ENCODE assay signal across 8 cellular contexts in genomic region chr7:130356760-130357611, GRCh38. TPM values are rescaled to one million over a fixed set of nuclear protein-coding genes. Genes with fewer than 3 reads are reported as not detected.
DNase-seq lines count a peak whose midpoint lies in the region; TF ChIP-seq lines count a peak whose summit lies in the region.

No MANE protein-coding gene starts in this region.

- H3K27ac Mint-ChIP-seq in activated T-helper 1 cell treated with anti-CD3 and anti-CD28 coated beads, Interleukin-12 subunit alpha, Interleukin-12 subunit beta, Interleukin-2, Interleukin-4 antibody, amounts not matched to agents 30 ng/mL and 10 ng/mL and 1 ng/mL, durations not matched to agents 14 hours and 24 hours and 36 hours: no peak overlapping the region

- peaks cover 4% of the 10 kb centered on the region for H3K27me3 Mint-ChIP-seq in activated T-helper 1 cell treated with anti-CD3 and anti-CD28 coated beads, Interleukin-12 subunit alpha, Interleukin-12 subunit beta, Interleukin-2, Interleukin-4 antibody, amounts not matched to agents 30 ng/mL and 10 ng/mL and 1 ng/mL, durations not matched to agents 14 hours and 24 hours and 36 hours (ENCODE audit: insufficient read depth)

- TF ChIP-seq POLR2A in prostate gland (IDR thresholded peaks at IDR 0.05): no peak

- no peaks in the 10 kb centered on the region for H3K4me1 Mint-ChIP-seq in activated T-helper 1 cell treated with anti-CD3 and anti-CD28 coated beads, Interleukin-12 subunit alpha, Interleukin-12 subunit beta, Interleukin-2, Interleukin-4 antibody, amounts not matched to agents 30 ng/mL and 10 ng/mL and 1 ng/mL, durations not matched to agents 14 hours and 24 hours and 36 hours (ENCODE audit: low read depth)

- H3K27ac ChIP-seq in prostate gland: peak overlapping the region; percentile 53 to 66

- intact Hi-C loops in prostate gland (cut with DNase I): no loop called here
- intact Hi-C loops in activated T-helper 1 cell treated with anti-CD3 and anti-CD28 coated beads, Interleukin-12 subunit alpha, Interleukin-12 subunit beta, Interleukin-2, Interleukin-4 antibody, amounts not matched to agents 30 ng/mL and 10 ng/mL and 1 ng/mL, durations not matched to agents 14 hours and 24 hours and 36 hours (cut with micrococcal nuclease): no loop called here

- DNase-seq in EH (ENCODE audit: low read depth) (peak; percentile 75), RKO (ENCODE audit: low spot score) (peak; percentile 56), foreskin fibroblast (peak; percentile 87 to 92), prostate gland (ENCODE audit: low spot score) (peak; percentile 60), NCI-H1930 (lab: John Stamatoyannopoulos, UW) (no peak), SKM-1 (lab: John Stamatoyannopoulos, UW; ENCODE audit: unreplicated experiment) (no peak)
- no peak for DNase-seq in stimulated activated CD4-positive, alpha-beta T cell treated with anti-CD3 and anti-CD28 coated beads, Interleukin-12 subunit alpha, Interleukin-12 subunit beta, amount 100 ng/mL, for 4 hours
- no peak for DNase-seq in activated T-helper 1 cell treated with anti-CD3 and anti-CD28 coated beads, Interleukin-12 subunit alpha, Interleukin-12 subunit beta, Interleukin-2, Interleukin-4 antibody, amounts not matched to agents 30 ng/mL and 10 ng/mL and 1 ng/mL, durations not matched to agents 14 hours and 24 hours and 36 hours (ENCODE audit: low spot score)

- H3K27me3 ChIP-seq in prostate gland (replicated peaks; ENCODE audit: insufficient read depth): no peaks in the 10 kb centered on the region

- TF ChIP-seq CTCF in foreskin fibroblast (IDR thresholded peaks at IDR 0.05; ENCODE audit: low read depth, low read length): no peak
- no peak for TF ChIP-seq CTCF in prostate gland (IDR thresholded peaks at IDR 0.05)

- WGBS in prostate gland: 62% methylated on average over 17 of the region's 17 CpGs

- no peaks in the 10 kb centered on the region for H3K4me1 ChIP-seq in prostate gland (replicated peaks)

- H3K9me3 Mint-ChIP-seq in activated T-helper 1 cell treated with anti-CD3 and anti-CD28 coated beads, Interleukin-12 subunit alpha, Interleukin-12 subunit beta, Interleukin-2, Interleukin-4 antibody, amounts not matched to agents 30 ng/mL and 10 ng/mL and 1 ng/mL, durations not matched to agents 14 hours and 24 hours and 36 hours: peaks cover 13% of the 10 kb centered on the region

- H3K9me3 ChIP-seq in prostate gland: peaks cover 4% of the 10 kb centered on the region

- H3K36me3 ChIP-seq in prostate gland: no peaks in the 10 kb centered on the region

- no peak overlapping the region for H3K4me3 ChIP-seq in foreskin fibroblast (ENCODE audit: low read depth in 1 of 2, low read length in 2 of 2)
- H3K4me3 ChIP-seq in prostate gland: no peak overlapping the region

- no peaks in the 10 kb centered on the region for H3K36me3 Mint-ChIP-seq in activated T-helper 1 cell treated with anti-CD3 and anti-CD28 coated beads, Interleukin-12 subunit alpha, Interleukin-12 subunit beta, Interleukin-2, Interleukin-4 antibody, amounts not matched to agents 30 ng/mL and 10 ng/mL and 1 ng/mL, durations not matched to agents 14 hours and 24 hours and 36 hours (ENCODE audit: low read depth)

- no peak overlapping the region for H3K4me3 Mint-ChIP-seq in activated T-helper 1 cell treated with anti-CD3 and anti-CD28 coated beads, Interleukin-12 subunit alpha, Interleukin-12 subunit beta, Interleukin-2, Interleukin-4 antibody, amounts not matched to agents 30 ng/mL and 10 ng/mL and 1 ng/mL, durations not matched to agents 14 hours and 24 hours and 36 hours

RNA-seq across cellular contexts. Expression of gene CPA5, which starts 12.4 kb away (rescaled TPM):
- total RNA-seq in prostate gland: 1 to 10 TPM in 1 of 2 donors, not detected in 1; 1.5 TPM
- total RNA-seq in activated T-helper 1 cell treated with anti-CD3 and anti-CD28 coated beads, Interleukin-12 subunit alpha, Interleukin-12 subunit beta, Interleukin-2, Interleukin-4 antibody, amounts not matched to agents 30 ng/mL and 10 ng/mL and 1 ng/mL, durations not matched to agents 14 hours and 24 hours and 36 hours: 0.69 and 1.3 TPM in 2 replicates

RNA-seq across cellular contexts. Expression of gene CPA1, which starts 23.3 kb away (rescaled TPM):
- under 1 TPM in 1 of 2 donors, not detected in 1; 0.14 TPM for total RNA-seq in prostate gland
- total RNA-seq in activated T-helper 1 cell treated with anti-CD3 and anti-CD28 coated beads, Interleukin-12 subunit alpha, Interleukin-12 subunit beta, Interleukin-2, Interleukin-4 antibody, amounts not matched to agents 30 ng/mL and 10 ng/mL and 1 ng/mL, durations not matched to agents 14 hours and 24 hours and 36 hours: not detected in 2 replicates

Comparison
In these comparisons a context has a peak if more than half of its experiments do, and no peak if none do; other contexts are left out.
1. DNase-seq: peak in EH (single experiment), RKO (single experiment), foreskin fibroblast (2 of 2) and prostate gland (single experiment); none in stimulated activated CD4-positive, alpha-beta T cell treated with anti-CD3 and anti-CD28 coated beads, Interleukin-12 subunit alpha, Interleukin-12 subunit beta, amount 100 ng/mL, for 4 hours (single experiment), NCI-H1930 (0 of 2), activated T-helper 1 cell treated with anti-CD3 and anti-CD28 coated beads, Interleukin-12 subunit alpha, Interleukin-12 subunit beta, Interleukin-2, Interleukin-4 antibody, amounts not matched to agents 30 ng/mL and 10 ng/mL and 1 ng/mL, durations not matched to agents 14 hours and 24 hours and 36 hours (single experiment) and SKM-1 (single experiment).